In genomic region chr21:42460391-42461184, GRCh38 we compare ENCODE assay signal across 10 cellular contexts. TPM values are rescaled to one million over a fixed set of nuclear protein-coding genes. Genes with fewer than 3 reads are reported as not detected.
DNase-seq lines count a peak whose midpoint lies in the region; ATAC-seq and TF ChIP-seq lines count a peak whose summit lies in the region.
"Had no signal": no experiment of that assay in that cellular context is flagged by ENCODE, and none has a peak within 500 bp of the region (broad histone marks: within the 10 kb centered on the region; RNA-seq: fewer than 3 reads in every experiment).

No MANE protein-coding gene starts in this region.

- ATAC-seq in GM21529 (IDR thresholded peaks at IDR 0.05; ENCODE audit: unreplicated experiment) (peak; percentile 56), omental fat pad (ENCODE audit: low FRiP score) (no peak)
- ATAC-seq: psoas muscle had no signal

- no peaks in the 10 kb centered on the region for H3K4me1 Mint-ChIP-seq in HFFc6 (ENCODE audit: low read depth)

- H3K4me1 ChIP-seq in rectal smooth muscle tissue (ENCODE audit: control insufficient read depth, insufficient read depth, low read length): no peaks in the 10 kb centered on the region
- H3K4me1 ChIP-seq: psoas muscle had no signal

- H3K4me3 Mint-ChIP-seq in HFFc6: no peak overlapping the region

- peaks cover 6% of the 10 kb centered on the region for H3K27me3 Mint-ChIP-seq in HFFc6 (ENCODE audit: insufficient read depth)

- no peaks in the 10 kb centered on the region for H3K27me3 ChIP-seq in rectal smooth muscle tissue (ENCODE audit: control insufficient read depth, insufficient read depth, low read length)

- peaks cover 1% of the 10 kb centered on the region; the same call in 1 of the 2 replicates for H3K36me3 Mint-ChIP-seq in HFFc6 (ENCODE audit: low read depth)

- no peaks in the 10 kb centered on the region for H3K36me3 ChIP-seq in rectal smooth muscle tissue (ENCODE audit: control insufficient read depth, insufficient read depth, low read length)

- no peak overlapping the region for H3K27ac Mint-ChIP-seq in HFFc6

- TF ChIP-seq CTCF in GM10266 (IDR thresholded peaks at IDR 0.05; ENCODE audit: control insufficient read depth, insufficient read depth, low read depth, missing control alignments): no peak
- no peak for TF ChIP-seq CTCF in HFFc6 (IDR thresholded peaks at IDR 0.05)
- no peak for TF ChIP-seq CTCF in omental fat pad (IDR thresholded peaks at IDR 0.05)

- H3K27ac ChIP-seq in rectal smooth muscle tissue (ENCODE audit: low read depth, low read length): no peak overlapping the region
- H3K27ac ChIP-seq: psoas muscle had no signal

- no peak overlapping the region for H3K9ac ChIP-seq in rectal smooth muscle tissue (ENCODE audit: low read length)

- DNase-seq in GM10266 (ENCODE audit: extremely low spot score) (peak; percentile 46), NCI-H1417 (lab: John Stamatoyannopoulos, UW) (peak; percentile 86 to 97 (median 89)), HFFc6 (no peak), omental fat pad (ENCODE audit: low spot score) (no peak), mucosa of gallbladder (ENCODE audit: low spot score) (no peak)
- DNase-seq in activated CD4-positive, alpha-beta T cell treated with anti-CD3 and anti-CD28 coated beads, Interleukin-2, amount 50 U/mL, for 1 hour: peak; percentile 45

- peak overlapping the region; percentile 12 for H3K4me3 ChIP-seq in rectal smooth muscle tissue (ENCODE audit: low read length)
- H3K4me3 ChIP-seq: psoas muscle had no signal

- H3K9me3 Mint-ChIP-seq in HFFc6: peaks cover 52% of the 10 kb centered on the region

RNA-seq across cellular contexts. Expression of gene RSPH1, which starts 35.4 kb away (rescaled TPM):
- not detected for total RNA-seq in HFFc6 (2021; fragmentation: NEBNext Ultra II Directional; extraction: Animal tissue kit (Norgen Biotek cat#: 25700))
- under 1 TPM in 3 of 4 donors, not detected in 1; 0.31 to 0.37 (median 0.36) TPM for total RNA-seq in omental fat pad
- 5.6 TPM for total RNA-seq in mucosa of gallbladder

RNA-seq across cellular contexts. Expression of gene SLC37A1, which starts 53.1 kb away (rescaled TPM):
- total RNA-seq in HFFc6 (2021; fragmentation: NEBNext Ultra II Directional; extraction: Animal tissue kit (Norgen Biotek cat#: 25700)): not detected
- 10 to 100 TPM in 1 of 4 donors, 1 to 10 TPM in 3; 4.6 to 11.0 (median 6.0) TPM for total RNA-seq in omental fat pad
- total RNA-seq in mucosa of gallbladder: 56.2 TPM

RNA-seq across cellular contexts. Expression of gene UBASH3A, which starts 56.9 kb away (rescaled TPM):
- total RNA-seq in HFFc6 (2021; fragmentation: NEBNext Ultra II Directional; extraction: Animal tissue kit (Norgen Biotek cat#: 25700)): not detected
- total RNA-seq in omental fat pad (under 1 TPM in 3 of 4 donors, not detected in 1; 0.31 to 0.96 (median 0.79) TPM), mucosa of gallbladder (2.0 TPM)
- total RNA-seq: bronchial epithelial cell had no signal

Comparison
In these comparisons a context has a peak if more than half of its experiments do, and no peak if none do; other contexts are left out.
1. DNase-seq: peak in GM10266 (single experiment), NCI-H1417 (3 of 3) and activated CD4-positive, alpha-beta T cell treated with anti-CD3 and anti-CD28 coated beads, Interleukin-2, amount 50 U/mL, for 1 hour (single experiment); none in HFFc6 (single experiment), omental fat pad (single experiment) and mucosa of gallbladder (single experiment).
2. RNA of gene SLC37A1, which starts 53.1 kb away (total RNA-seq): 56.2 TPM in mucosa of gallbladder (single experiment) and 4.6 to 11.0 TPM in omental fat pad; not detected in HFFc6; every median in the first group is over 4 times any median in the second.